In the genomic region with DNA sequence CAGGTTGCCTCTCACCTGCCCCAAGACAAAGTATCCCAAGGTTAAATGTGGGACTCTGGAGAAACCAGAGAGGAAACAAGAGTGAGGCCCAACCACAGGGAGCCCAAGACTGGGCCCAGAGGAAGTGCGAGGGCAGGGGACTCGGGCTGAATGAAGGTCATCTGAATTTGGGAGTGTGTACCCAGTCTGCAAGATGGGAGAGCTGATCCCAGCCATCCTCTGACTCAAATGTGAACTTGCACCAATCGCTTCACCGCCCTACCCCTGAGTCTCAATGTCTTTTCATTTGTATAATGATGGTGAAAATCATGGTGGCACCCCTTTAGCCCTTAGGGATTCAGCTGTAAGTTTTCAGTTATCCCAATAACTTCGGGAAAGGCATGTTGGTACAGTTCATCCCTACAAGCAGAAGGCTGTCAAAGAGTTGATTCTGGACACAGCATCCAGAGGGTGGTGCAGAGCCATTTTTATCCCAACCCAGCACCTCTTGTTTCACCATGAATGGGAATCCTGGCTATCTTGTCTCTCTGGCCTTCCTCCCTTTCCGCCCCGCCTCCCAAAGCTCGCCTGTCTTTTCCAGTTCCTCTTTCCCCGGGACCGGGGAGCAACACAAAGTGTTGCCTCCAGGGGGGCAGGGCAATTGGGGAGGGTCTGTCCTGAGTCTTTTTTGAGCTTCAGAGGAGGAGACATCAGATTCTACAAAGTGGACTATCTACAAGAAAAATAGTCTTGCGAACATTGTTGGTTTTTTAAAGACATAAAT, we compare ENCODE assay signal across 1 cellular context.
TF ChIP-seq lines count a peak whose summit lies in the region.

No MANE protein-coding gene starts in this region.

TF ChIP-seq in H1, 55 proteins besides CTCF, POLR2A, EP300 and RAD21:
- no peak for TF ChIP-seq GABPA (IDR thresholded peaks at IDR 0.05; ENCODE audit: borderline replicate concordance, insufficient read depth, low read length)
- TF ChIP-seq TCF12 (IDR thresholded peaks at IDR 0.05; ENCODE audit: low read depth, low read length) = no peak
- no peak for TF ChIP-seq CREB1 (IDR thresholded peaks at IDR 0.05)
- no peak for TF ChIP-seq BACH1 (IDR thresholded peaks at IDR 0.05; ENCODE audit: low read length)
